ENCODE assay signal across 10 cellular contexts in genomic region chr5:172642511-172642910, GRCh38. TPM values are rescaled to one million over a fixed set of nuclear protein-coding genes. Genes with fewer than 3 reads are reported as not detected.
A peak's percentile ranks its signal among the peaks of the same experiment; 100 is the strongest.
DNase-seq lines count a peak whose midpoint lies in the region; ATAC-seq and TF ChIP-seq lines count a peak whose summit lies in the region.
"Had no signal": no experiment of that assay in that cellular context is flagged by ENCODE, and none has a peak within 500 bp of the region (broad histone marks: within the 10 kb centered on the region; RNA-seq: fewer than 3 reads in every experiment).

No MANE protein-coding gene starts in this region.

- BruUV-seq in PC-3 (replicated peaks; lab: Mats Ljungman, UMichigan): no TSS peak

- H3K27me3 ChIP-seq in naive thymus-derived CD4-positive, alpha-beta T cell (ENCODE audit: control insufficient read depth in 2 of 2, insufficient read depth in 2 of 2, low read length in 2 of 2): no peaks in the 10 kb centered on the region
- H3K27me3 ChIP-seq in uterus (no peaks in the 10 kb centered on the region), PC-3 (ENCODE audit: low read length) (peaks cover 9% of the 10 kb centered on the region; the same call in 1 of the 2 replicates), foreskin keratinocyte (peaks cover 19% of the 10 kb centered on the region)

- no peak overlapping the region for H3K27ac Mint-ChIP-seq in effector memory CD8-positive, alpha-beta T cell
- H3K27ac Mint-ChIP-seq in naive thymus-derived CD4-positive, alpha-beta T cell: no peak overlapping the region

- no peaks in the 10 kb centered on the region for H3K4me1 ChIP-seq in naive thymus-derived CD4-positive, alpha-beta T cell (ENCODE audit: control insufficient read depth in 2 of 2, insufficient read depth in 2 of 2, low read length in 2 of 2)
- H3K4me1 ChIP-seq in uterus (peaks cover 4 to 25% of the 10 kb centered on the region in 2 donors), PC-3 (ENCODE audit: insufficient read depth, low read length) (peaks cover 9% of the 10 kb centered on the region), foreskin keratinocyte (peaks cover 1% of the 10 kb centered on the region)

- peaks cover 0 to 7% of the 10 kb centered on the region in 2 donors for H3K4me1 Mint-ChIP-seq in effector memory CD8-positive, alpha-beta T cell (ENCODE audit: low read depth in 2 of 2)
- H3K4me1 Mint-ChIP-seq in naive thymus-derived CD4-positive, alpha-beta T cell: peaks cover 6 to 10% (median 7%) of the 10 kb centered on the region in 7 donors

- H3K27me3 Mint-ChIP-seq in effector memory CD8-positive, alpha-beta T cell: peaks cover 34 to 41% of the 10 kb centered on the region in 2 donors
- peaks cover 36 to 54% (median 43%) of the 10 kb centered on the region in 5 donors for H3K27me3 Mint-ChIP-seq in naive thymus-derived CD4-positive, alpha-beta T cell

- no peak overlapping the region for H3K4me3 ChIP-seq in naive thymus-derived CD4-positive, alpha-beta T cell (ENCODE audit: low read length)
- H3K4me3 ChIP-seq in uterus (peak overlapping the region; percentile 79 to 92), PC-3 (ENCODE audit: low read length) (no peak overlapping the region)

- TF ChIP-seq POLR2A in uterus (IDR thresholded peaks at IDR 0.05): no peak

- no peaks in the 10 kb centered on the region for H3K36me3 ChIP-seq in naive thymus-derived CD4-positive, alpha-beta T cell (ENCODE audit: control insufficient read depth in 2 of 3, insufficient read depth in 3 of 3, low read length in 3 of 3)
- no peaks in the 10 kb centered on the region for H3K36me3 ChIP-seq in uterus
- H3K36me3 ChIP-seq in PC-3 (ENCODE audit: low read depth, low read length): no peaks in the 10 kb centered on the region

- TF ChIP-seq CTCF in uterus (IDR thresholded peaks at IDR 0.05) (no peak), PC-3 (conservative IDR thresholded peaks at IDR 0.05; ENCODE audit: low read depth, low read length) (no peak), foreskin keratinocyte (conservative IDR thresholded peaks at IDR 0.05) (no peak)

- ATAC-seq in Right ventricle myocardium inferior (peak; percentile 1), Right ventricle myocardium superior (ENCODE audit: poor library complexity) (no peak), PC-3 (no peak), HG02678 (IDR thresholded peaks at IDR 0.05; ENCODE audit: unreplicated experiment) (no peak), foreskin keratinocyte (no peak)
- no peak for ATAC-seq in effector memory CD8-positive, alpha-beta T cell (replicated peaks)
- ATAC-seq in naive thymus-derived CD4-positive, alpha-beta T cell: no peak

- H2AFZ ChIP-seq in PC-3 (ENCODE audit: low read length): no peak overlapping the region

- POLR2A ChIA-PET in naive thymus-derived CD4-positive, alpha-beta T cell (lab: Charles Lee): no interaction called here
- POLR2A ChIA-PET in PC-3 (lab: Charles Lee; ENCODE audit: unreplicated experiment): no interaction called here

- peak overlapping the region; percentile 45 to 57 for H3K4me3 Mint-ChIP-seq in effector memory CD8-positive, alpha-beta T cell
- peak overlapping the region in 9 of 10 donors; percentile 17 to 54 (median 41) for H3K4me3 Mint-ChIP-seq in naive thymus-derived CD4-positive, alpha-beta T cell

- no peaks in the 10 kb centered on the region for H3K79me2 ChIP-seq in PC-3 (ENCODE audit: low read length)

- H3K9me2 ChIP-seq in PC-3 (replicated peaks; ENCODE audit: low read length): no peaks in the 10 kb centered on the region

- no peak overlapping the region for H3K27ac ChIP-seq in naive thymus-derived CD4-positive, alpha-beta T cell (ENCODE audit: low read depth, low read length)
- H3K27ac ChIP-seq in uterus (peak overlapping the region; percentile 85 to 98), PC-3 (ENCODE audit: low read length) (no peak overlapping the region), foreskin keratinocyte (no peak overlapping the region)

- no peak for DNase-seq in Right ventricle myocardium inferior (ENCODE audit: missing footprints)
- DNase-seq in Right ventricle myocardium superior: no peak
- no peak for DNase-seq in effector memory CD8-positive, alpha-beta T cell
- DNase-seq in naive thymus-derived CD4-positive, alpha-beta T cell: no peak
- DNase-seq in uterus: no peak
- DNase-seq in PC-3: no peak
- no peak for DNase-seq in foreskin keratinocyte
- DNase-seq: activated effector memory CD4-positive, alpha-beta T cell treated with Interleukin-2 at 50 U/mL for 16 hours; stimulated activated CD4-positive, alpha-beta T cell treated with anti-CD3 and anti-CD28 coated beads, Interleukin-4, amount 100 ng/mL, for 1 hour had no signal

- H3K4me2 ChIP-seq in PC-3 (ENCODE audit: low read length): no peak overlapping the region

- H3K9ac ChIP-seq in PC-3 (ENCODE audit: low read length): no peak overlapping the region

- H3K36me3 Mint-ChIP-seq in effector memory CD8-positive, alpha-beta T cell (ENCODE audit: insufficient read depth): no peaks in the 10 kb centered on the region
- peaks cover 0 to 3% (median 0%) of the 10 kb centered on the region in 5 donors for H3K36me3 Mint-ChIP-seq in naive thymus-derived CD4-positive, alpha-beta T cell

- CTCF ChIA-PET in naive thymus-derived CD4-positive, alpha-beta T cell (lab: Charles Lee): no interaction called here
- CTCF ChIA-PET in PC-3 (lab: Charles Lee): interaction anchor here (0.9 kb wide), 1 partner anchor 55 kb away, joined by 3 read pairs; no protein-coding TSS in a partner anchor

- no peaks in the 10 kb centered on the region for H3K9me3 Mint-ChIP-seq in effector memory CD8-positive, alpha-beta T cell
- H3K9me3 Mint-ChIP-seq in naive thymus-derived CD4-positive, alpha-beta T cell: no peaks in the 10 kb centered on the region

- no peaks in the 10 kb centered on the region for H4K20me1 ChIP-seq in PC-3 (ENCODE audit: low read length)

- no peaks in the 10 kb centered on the region for H3K9me3 ChIP-seq in naive thymus-derived CD4-positive, alpha-beta T cell (ENCODE audit: control insufficient read depth in 2 of 3, low read length in 3 of 3)
- H3K9me3 ChIP-seq in uterus (no peaks in the 10 kb centered on the region), PC-3 (ENCODE audit: low read length) (no peaks in the 10 kb centered on the region)

- intact Hi-C loops in Right ventricle myocardium inferior (cut with DNase I): loop anchor here (2.0 to 5.0 kb wide), 3 partner anchors 40 to 164 kb away; no protein-coding TSS in a partner anchor
- intact Hi-C loops in Right ventricle myocardium superior (cut with DNase I): loop anchor here (5.0 to 10.0 kb wide), 2 partner anchors 58 to 165 kb away; no protein-coding TSS in a partner anchor
- intact Hi-C loops in naive thymus-derived CD4-positive, alpha-beta T cell (cut with micrococcal nuclease): loop anchor here in 1 of 2 donors (5.0 kb wide), 1 partner anchor 45 kb away; no protein-coding TSS in a partner anchor
- intact Hi-C loops in uterus (cut with DNase I; ENCODE audit: low total_unique reads): loop anchor here (10.0 kb wide), 1 partner anchor 78 kb away; no protein-coding TSS in a partner anchor
- intact Hi-C loops in PC-3 (cut with micrococcal nuclease): no loop called here

- no peaks in the 10 kb centered on the region for H3F3A ChIP-seq in PC-3 (ENCODE audit: low read length, unreplicated experiment)

RNA-seq across cellular contexts. Expression of gene NEURL1B, which starts 1.4 kb away (rescaled TPM):
- total RNA-seq in Right ventricle myocardium inferior: 37.1 TPM
- total RNA-seq in Right ventricle myocardium superior: 28.8 TPM
- total RNA-seq in naive thymus-derived CD4-positive, alpha-beta T cell: 1 to 10 TPM in 1 of 5 experiments, under 1 TPM in 4; 0.05 to 3.4 (median 0.34) TPM
- polyA plus RNA-seq in naive thymus-derived CD4-positive, alpha-beta T cell: under 1 TPM in 1 of 2 donors, not detected in 1; 0.11 TPM
- 100 to 1,000 TPM in 1 of 4 donors, 10 to 100 TPM in 3; 51.1 to 136 (median 74.1) TPM for total RNA-seq in uterus
- total RNA-seq in PC-3 (2014; rRNA removed): 0.95 and 2.5 TPM in 2 replicates
- 4.2 and 5.1 TPM in 2 replicates for total RNA-seq in foreskin keratinocyte
- polyA plus RNA-seq in foreskin keratinocyte: 1.9 and 2.0 TPM in 2 replicates

Comparison
In these comparisons a context has a peak if more than half of its experiments do, and no peak if none do; other contexts are left out.
1. H3K27ac ChIP-seq: peak in uterus (2 of 2); none in naive thymus-derived CD4-positive, alpha-beta T cell (single experiment), PC-3 (single experiment) and foreskin keratinocyte (single experiment).
2. H3K4me3 ChIP-seq: peak in uterus (2 of 2); none in naive thymus-derived CD4-positive, alpha-beta T cell (single experiment) and PC-3 (single experiment).